Comparison of ENCODE assay signal across 25 cellular contexts in genomic region chr14:104290058-104290667, GRCh38.
A peak's percentile ranks its signal among the peaks of the same experiment; 100 is the strongest.
DNase-seq lines count a peak whose midpoint lies in the region; ATAC-seq, FAIRE-seq and TF ChIP-seq lines count a peak whose summit lies in the region.
"Had no signal": no experiment of that assay in that cellular context is flagged by ENCODE, and none has a peak within 500 bp of the region (broad histone marks: within the 10 kb centered on the region; RNA-seq: fewer than 3 reads in every experiment).

No MANE protein-coding gene starts in this region.

- no peak for FAIRE-seq in HepG2 (lab: Jason Lieb, UNC)
- FAIRE-seq: astrocyte, G401.6 had no signal

- peak; percentile 10 to 40 (median 35) for DNase-seq in right lobe of liver
- no peak for DNase-seq in HepG2 (ENCODE audit: low spot score)
- DNase-seq in glutamatergic neuron, result peak; percentile 12
- DNase-seq in mucosa of descending colon, result peak in 2 of 3 donors; percentile 17 to 31
- DNase-seq in DMS153 treated with DMSO at 0.1 percent for 48 hours (lab: John Stamatoyannopoulos, UW; ENCODE audit: unreplicated experiment), result no peak
- no peak for DNase-seq in activated gamma-delta T cell (lab: John Stamatoyannopoulos, UW)
- no peak for DNase-seq in HUDEP-2 (lab: John Stamatoyannopoulos, UW; ENCODE audit: unreplicated experiment in 76 of 76)
- DNase-seq: activated CD4-positive, alpha-beta T cell treated with anti-CD3 and anti-CD28 coated beads, Interleukin-2, amount 50 U/mL, for 4 hours; activated naive CD4-positive, alpha-beta T cell; C1 segment of cervical spinal cord; effector CD4-positive, alpha-beta T cell; erythroblast; foreskin fibroblast; HCEC 1CT; hypothalamus; KBM-7; MM.1S; naive B cell; NCI-H1417 treated with DMSO at 0.1 percent for 48 hours; NCI-H2107; NCI-H510A treated with DMSO at 0.1 percent for 48 hours; PC-9 had no signal

- TF ChIP-seq EP300 in HepG2 (IDR thresholded peaks at IDR 0.05; ENCODE audit: low read depth in 2 of 2, low read length in 2 of 2) (no peak), HepG2 (CRISPR knock-in tag; IDR thresholded peaks at IDR 0.05; ENCODE audit: borderline replicate concordance) (no peak)

- H3K36me3 ChIP-seq in right lobe of liver, result no peaks in the 10 kb centered on the region
- H3K36me3 ChIP-seq in HepG2 (replicated peaks in 1 of 2; ENCODE audit: control insufficient read depth in 1 of 2, insufficient read depth in 2 of 2, low read length in 2 of 2), result no peaks in the 10 kb centered on the region
- H3K36me3 ChIP-seq in mucosa of descending colon (ENCODE audit: low read depth), result no peaks in the 10 kb centered on the region

- peaks cover 9% of the 10 kb centered on the region for H3K4me1 Mint-ChIP-seq in glutamatergic neuron (ENCODE audit: low read depth, unreplicated experiment)
- H3K4me1 Mint-ChIP-seq: memory B cell had no signal

- no peak overlapping the region for H3K9ac ChIP-seq in HepG2 (ENCODE audit: insufficient read depth, low read depth, low read length)

- TF ChIP-seq RAD21 in HepG2 (CRISPR knock-in tag; IDR thresholded peaks at IDR 0.05), result no peak

- no peaks in the 10 kb centered on the region for H3K79me2 ChIP-seq in HepG2 (ENCODE audit: insufficient read depth, low read length)

- H3K27me3 ChIP-seq in right lobe of liver (no peaks in the 10 kb centered on the region), HepG2 (ENCODE audit: control insufficient read depth in 1 of 2, insufficient read depth in 2 of 2, low read length in 2 of 2) (peaks cover 2 to 6% of the 10 kb centered on the region in 2 experiments; a peak in 2 of 5 replicates)

- POLR2A ChIA-PET in HepG2 (lab: Yijun Ruan, JAX), result no interaction called here

- CTCF ChIA-PET in HepG2 (lab: Yijun Ruan, JAX; ENCODE audit: low intra/inter-chr PET ratio, low total read pairs), result no interaction called here

- TF ChIP-seq CTCF in right lobe of liver (IDR thresholded peaks at IDR 0.05) (no peak), HepG2 (CRISPR knock-in tag; IDR thresholded peaks at IDR 0.05) (no peak), glutamatergic neuron (IDR thresholded peaks at IDR 0.05; ENCODE audit: partially characterized antibody, unreplicated experiment) (no peak), mucosa of descending colon (IDR thresholded peaks at IDR 0.05) (no peak)

- H3K9me3 Mint-ChIP-seq in glutamatergic neuron (ENCODE audit: unreplicated experiment), result peaks cover 13% of the 10 kb centered on the region

- TF ChIP-seq POLR2A in right lobe of liver (IDR thresholded peaks at IDR 0.05) (no peak), HepG2 (IDR thresholded peaks at IDR 0.05; ENCODE audit: insufficient read depth in 1 of 2, low read depth in 2 of 2, low read length in 2 of 2) (no peak)

- in situ Hi-C loops in HepG2 (cut with HindIII; ENCODE audit: extremely low pct_ligation_motif_present, low pct_unique_long_range_greater_than_20kb), result no loop called here

- whole genome bisulfite sequencing in right lobe of liver (ENCODE audit: insufficient coverage, low coverage, low lambda C conversion rate, missing lambda C conversion rate), result 84% methylated on average over 7 of the region's 14 CpGs
- WGBS in HepG2 (ENCODE audit: low lambda C conversion rate), result 48% methylated on average over 12 of the region's 14 CpGs

- ATAC-seq in right lobe of liver (no peak), HepG2 (no peak), mucosa of descending colon (no peak)

- H3K4me3 Mint-ChIP-seq in glutamatergic neuron (ENCODE audit: unreplicated experiment), result no peak overlapping the region
- H3K4me3 Mint-ChIP-seq: memory B cell, naive B cell had no signal

- H3K27me3 Mint-ChIP-seq in glutamatergic neuron (ENCODE audit: unreplicated experiment), result peaks cover 7% of the 10 kb centered on the region

- intact Hi-C loops in right lobe of liver (cut with DNase I), result no loop called here
- intact Hi-C loops in HepG2 (cut with micrococcal nuclease; ENCODE audit: unreplicated experiment), result no loop called here
- intact Hi-C loops in mucosa of descending colon (cut with DNase I, micrococcal nuclease), result no loop called here

- H3K27ac Mint-ChIP-seq in glutamatergic neuron (ENCODE audit: unreplicated experiment), result peak overlapping the region; percentile 56
- H3K27ac Mint-ChIP-seq: memory B cell, naive B cell had no signal

- no peaks in the 10 kb centered on the region for H3K36me3 Mint-ChIP-seq in glutamatergic neuron (ENCODE audit: unreplicated experiment)
- H3K36me3 Mint-ChIP-seq: memory B cell, naive B cell had no signal

- H3K4me3 ChIP-seq in right lobe of liver, result no peak overlapping the region
- H3K4me3 ChIP-seq in HepG2 (replicated peaks in 1 of 3; ENCODE audit: insufficient read depth in 1 of 3, low read depth in 2 of 3, low read length in 3 of 3), result no peak overlapping the region
- H3K4me3 ChIP-seq in mucosa of descending colon, result no peak overlapping the region
- H3K4me3 ChIP-seq: PC-9 had no signal

- no peak overlapping the region for H2AFZ ChIP-seq in HepG2 (ENCODE audit: low read length)
- H2AFZ ChIP-seq: PC-9 had no signal

- no peaks in the 10 kb centered on the region for H4K20me1 ChIP-seq in HepG2 (ENCODE audit: insufficient read depth, low read length)

- no TSS peak for BruUV-seq in HepG2 (replicated peaks; lab: Mats Ljungman, UMichigan)

- H3K4me1 ChIP-seq in right lobe of liver (peaks cover 0 to 13% (median 0%) of the 10 kb centered on the region in 4 donors), HepG2 (ENCODE audit: insufficient read depth, low read length) (no peaks in the 10 kb centered on the region), mucosa of descending colon (ENCODE audit: low read depth) (peaks cover 16% of the 10 kb centered on the region)

- H3K4me2 ChIP-seq in HepG2 (ENCODE audit: low read depth, low read length), result no peak overlapping the region
- H3K4me2 ChIP-seq: PC-9 had no signal

- H3K27ac ChIP-seq in right lobe of liver, result no peak overlapping the region
- no peak overlapping the region for H3K27ac ChIP-seq in HepG2 (ENCODE audit: extremely low read length, insufficient read depth, low read length)
- H3K27ac ChIP-seq: PC-9 had no signal

- H3K9me3 ChIP-seq in right lobe of liver, result no peaks in the 10 kb centered on the region
- H3K9me3 ChIP-seq in HepG2 (ENCODE audit: low read length), result no peaks in the 10 kb centered on the region
- no peaks in the 10 kb centered on the region for H3K9me3 ChIP-seq in mucosa of descending colon

TF ChIP-seq in HepG2, 621 proteins besides CTCF, POLR2A, EP300 and RAD21:
- TF ChIP-seq ESRRA (CRISPR knock-in tag; IDR thresholded peaks at IDR 0.05; ENCODE audit: low read depth), result no peak
- TF ChIP-seq SUZ12 (IDR thresholded peaks at IDR 0.05; ENCODE audit: low read depth, low read length), result no peak
- TF ChIP-seq ZBTB21 (CRISPR knock-in tag; IDR thresholded peaks at IDR 0.05), result no peak

Comparison
In these comparisons a context has a peak if more than half of its experiments do, and no peak if none do; other contexts are left out.
1. DNase-seq: peak in right lobe of liver (3 of 3), glutamatergic neuron (single experiment) and mucosa of descending colon (2 of 3); none in HepG2 (single experiment), DMS153 treated with DMSO at 0.1 percent for 48 hours (single experiment), activated gamma-delta T cell (single experiment) and HUDEP-2 (0 of 76).